In the genomic region with DNA sequence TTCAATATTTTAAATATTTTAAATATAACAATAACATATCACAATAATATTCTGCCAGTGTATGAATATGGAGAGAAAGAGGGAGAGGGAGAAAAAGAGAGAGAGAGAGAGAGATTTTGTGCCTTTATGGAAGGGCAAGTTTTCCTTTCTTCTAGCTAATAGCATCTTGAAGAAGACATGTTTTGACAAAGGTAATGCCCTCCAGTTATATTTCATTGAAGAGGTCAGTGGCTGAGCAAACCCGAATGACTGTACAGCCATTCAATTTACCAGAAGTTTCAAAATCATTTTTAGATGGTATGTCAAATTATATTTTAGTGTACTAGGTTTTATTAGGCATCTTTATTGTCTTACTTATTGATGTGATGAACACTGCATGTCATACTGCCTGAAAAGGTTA, we compare ENCODE assay signal across 31 cellular contexts.
"Had no signal": no experiment of that assay in that cellular context is flagged by ENCODE, and none has a peak within 500 bp of the region (broad histone marks: within the 10 kb centered on the region; RNA-seq: fewer than 3 reads in every experiment).

No MANE protein-coding gene starts in this region.

- H3K9me3 Mint-ChIP-seq: activated CD4-positive, alpha-beta T cell treated with anti-CD3 and anti-CD28 coated beads, Interleukin-2, amount 10 ng/mL, durations not matched to agents 7 days and 5 days had no signal

- H3K27me3 ChIP-seq: adrenal gland, cardiac muscle cell, MG63 had no signal

- H3K36me3 Mint-ChIP-seq: brain had no signal

- H3K27ac Mint-ChIP-seq: activated CD4-positive, alpha-beta T cell treated with anti-CD3 and anti-CD28 coated beads for 36 hours; activated CD4-positive, alpha-beta T cell treated with anti-CD3 and anti-CD28 coated beads, Interleukin-2, amount 10 ng/mL, durations not matched to agents 7 days and 5 days; activated CD8-positive, alpha-beta T cell treated with anti-CD3 and anti-CD28 coated beads, Interleukin-2, amount 10 ng/mL, durations not matched to agents 7 days and 5 days; activated naive CD4-positive, alpha-beta T cell treated with anti-CD3 and anti-CD28 coated beads for 36 hours; activated naive CD4-positive, alpha-beta T cell treated with anti-CD3 and anti-CD28 coated beads, Interleukin-2, amount 50 U/mL, for 72 hours; activated T-cell treated with anti-CD3 and anti-CD28 coated beads, Interleukin-2, amount 50 U/mL, for 24 hours; activated T-helper 1 cell treated with anti-CD3 and anti-CD28 coated beads, Interleukin-12 subunit alpha, Interleukin-12 subunit beta, Interleukin-2, Interleukin-4 antibody, amounts not matched to agents 30 ng/mL and 10 ng/mL and 1 ng/mL, durations not matched to agents 14 hours and 24 hours and 36 hours; brain had no signal

- H3K27ac ChIP-seq: adrenal gland, cardiac muscle cell, PC-9 had no signal

- H3K4me3 Mint-ChIP-seq: activated CD4-positive, alpha-beta T cell treated with anti-CD3 and anti-CD28 coated beads for 36 hours; activated CD4-positive, alpha-beta T cell treated with anti-CD3 and anti-CD28 coated beads, Interleukin-2, amount 10 ng/mL, durations not matched to agents 7 days and 5 days; activated CD8-positive, alpha-beta T cell treated with anti-CD3 and anti-CD28 coated beads, Interleukin-2, amount 10 ng/mL, durations not matched to agents 7 days and 5 days; activated naive CD4-positive, alpha-beta T cell treated with anti-CD3 and anti-CD28 coated beads for 36 hours; activated T-cell treated with anti-CD3 and anti-CD28 coated beads, Interleukin-2, amount 50 U/mL, for 24 hours; activated T-helper 1 cell treated with anti-CD3 and anti-CD28 coated beads, Interleukin-12 subunit alpha, Interleukin-12 subunit beta, Interleukin-2, Interleukin-4 antibody, amounts not matched to agents 30 ng/mL and 10 ng/mL and 1 ng/mL, durations not matched to agents 14 hours and 24 hours and 36 hours; brain; central memory CD8-positive, alpha-beta T cell had no signal

- H2AFZ ChIP-seq: PC-9 had no signal

- H3K4me1 Mint-ChIP-seq: activated CD4-positive, alpha-beta T cell treated with anti-CD3 and anti-CD28 coated beads for 36 hours; activated CD4-positive, alpha-beta T cell treated with anti-CD3 and anti-CD28 coated beads, Interleukin-2, amount 10 ng/mL, durations not matched to agents 7 days and 5 days; brain; central memory CD8-positive, alpha-beta T cell had no signal

- DNase-seq: activated CD4-positive, alpha-beta T cell treated with anti-CD3 and anti-CD28 coated beads for 36 hours; activated CD4-positive, alpha-beta T cell treated with anti-CD3 and anti-CD28 coated beads, Interleukin-2, amount 10 ng/mL, durations not matched to agents 7 days and 5 days; activated CD4-positive, alpha-beta T cell treated with anti-CD3 and anti-CD28 coated beads, Interleukin-2, amount 50 U/mL, for 48 hours; activated CD8-positive, alpha-beta T cell treated with anti-CD3 and anti-CD28 coated beads, Interleukin-2, amount 10 ng/mL, durations not matched to agents 7 days and 5 days; activated gamma-delta T cell treated with Interleukin-2 at 50 U/mL for 16 hours; activated naive CD4-positive, alpha-beta T cell treated with anti-CD3 and anti-CD28 coated beads for 36 hours; activated T-cell treated with anti-CD3 and anti-CD28 coated beads, Interleukin-2, amount 50 U/mL, for 24 hours; adrenal gland; IMR-90; MG63; NCI-H1048; NCI-H1105 treated with DMSO at 0.1 percent for 48 hours; NCI-H1436; NCI-H1694 treated with DMSO at 0.1 percent for 48 hours; NCI-H2029 treated with DMSO at 0.1 percent for 48 hours; NCI-H2107; NCI-H2171; NCI-H510A; NCI-H526; NCI-H748 treated with DMSO at 0.1 percent for 48 hours; NK-92 treated with Interleukin-12 subunit alpha and Interleukin-12 subunit beta, amount 100 ng/mL, for 24 hours; PC-9; SHP77 treated with DMSO at 0.1 percent for 48 hours; T1000 had no signal

- H3K4me3 ChIP-seq: adrenal gland, cardiac muscle cell, K562, MG63, PC-9 had no signal

- FAIRE-seq: K562 had no signal

- ATAC-seq: activated CD4-positive, alpha-beta T cell treated with anti-CD3 and anti-CD28 coated beads for 36 hours; activated CD4-positive, CD25-positive, alpha-beta regulatory T cell treated with anti-CD3 and anti-CD28 coated beads, Interleukin-2, amount 50 U/mL, for 24 hours; activated CD8-positive, alpha-beta T cell treated with anti-CD3 and anti-CD28 coated beads, Interleukin-2, amount 10 ng/mL, durations not matched to agents 7 days and 5 days; activated naive CD4-positive, alpha-beta T cell treated with anti-CD3 and anti-CD28 coated beads, Interleukin-2, amount 50 U/mL, for 72 hours; K562 had no signal

- H3K9me3 ChIP-seq: MG63 had no signal

- H3K4me2 ChIP-seq: PC-9 had no signal

- H3K4me1 ChIP-seq: adrenal gland had no signal

- H3K27me3 Mint-ChIP-seq: activated CD4-positive, alpha-beta T cell treated with anti-CD3 and anti-CD28 coated beads for 36 hours; activated CD4-positive, alpha-beta T cell treated with anti-CD3 and anti-CD28 coated beads, Interleukin-2, amount 10 ng/mL, durations not matched to agents 7 days and 5 days; activated T-cell treated with anti-CD3 and anti-CD28 coated beads, Interleukin-2, amount 50 U/mL, for 24 hours; brain had no signal

- H3K36me3 ChIP-seq: adrenal gland, cardiac muscle cell, MG63 had no signal
